Comparison of ENCODE assay signal across 12 cellular contexts in genomic region chr6:90135672-90136071, GRCh38.
DNase-seq lines count a peak whose midpoint lies in the region; ATAC-seq and TF ChIP-seq lines count a peak whose summit lies in the region.
"Had no signal": no experiment of that assay in that cellular context is flagged by ENCODE, and none has a peak within 500 bp of the region (broad histone marks: within the 10 kb centered on the region; RNA-seq: fewer than 3 reads in every experiment).

No MANE protein-coding gene starts in this region.

- TF ChIP-seq POLR2A in gastrocnemius medialis (IDR thresholded peaks at IDR 0.05) (no peak), erythroblast (IDR thresholded peaks at IDR 0.05; ENCODE audit: low read length) (no peak)

- TF ChIP-seq CTCF in epithelial cell of esophagus (IDR thresholded peaks at IDR 0.05; ENCODE audit: insufficient read depth, low read depth, low read length, missing control alignments) (no peak), gastrocnemius medialis (IDR thresholded peaks at IDR 0.05 in 4 of 5, conservative IDR thresholded peaks at IDR 0.05 in 1 of 5) (no peak)

- intact Hi-C loops in gastrocnemius medialis (cut with DNase I; ENCODE audit: low total_unique reads), result loop anchor here (5.0 kb wide), 1 partner anchor 42 kb away; no protein-coding TSS in a partner anchor

- no peaks in the 10 kb centered on the region for H3K9me3 ChIP-seq in gastrocnemius medialis

- H3K27me3 ChIP-seq in gastrocnemius medialis, result no peaks in the 10 kb centered on the region
- H3K27me3 ChIP-seq: cardiac muscle cell had no signal

- peak overlapping the region; percentile 59 to 75 (median 74) for H3K27ac ChIP-seq in gastrocnemius medialis
- H3K27ac ChIP-seq: cardiac muscle cell had no signal

- H3K36me3 ChIP-seq in gastrocnemius medialis, result no peaks in the 10 kb centered on the region
- H3K36me3 ChIP-seq: cardiac muscle cell had no signal

- H3K4me3 ChIP-seq in epithelial cell of esophagus (ENCODE audit: low read length) (no peak overlapping the region), gastrocnemius medialis (no peak overlapping the region)
- H3K4me3 ChIP-seq: cardiac muscle cell had no signal

- in situ Hi-C loops in gastrocnemius medialis (cut with MboI; ENCODE audit: low sequenced_read_pairs in 4 of 4), result no loop called here

- H3K4me1 ChIP-seq in gastrocnemius medialis, result peaks cover 44% of the 10 kb centered on the region in 2 donors

- ATAC-seq in gastrocnemius medialis (peak; percentile 60 to 68), HG02678 (IDR thresholded peaks at IDR 0.05; ENCODE audit: unreplicated experiment) (no peak)

- peak; percentile 23 for DNase-seq in GM04504 (ENCODE audit: low read depth)
- DNase-seq in RKO (ENCODE audit: low spot score), result peak; percentile 7
- DNase-seq in epithelial cell of esophagus (ENCODE audit: low read depth), result peak; percentile 81
- DNase-seq in gastrocnemius medialis, result peak; percentile 22 to 72
- DNase-seq in erythroblast (lab: John Stamatoyannopoulos, UW), result no peak
- DNase-seq in cerebellum (ENCODE audit: low spot score), result no peak
- DNase-seq: activated CD4-positive, alpha-beta T cell treated with anti-CD3 and anti-CD28 coated beads, Interleukin-2, amount 50 U/mL, for 4 hours; DND-41; H7; NCI-H2029 had no signal

Comparison
In these comparisons a context has a peak if more than half of its experiments do, and no peak if none do; other contexts are left out.
1. DNase-seq: peak in GM04504 (single experiment), RKO (single experiment), epithelial cell of esophagus (single experiment) and gastrocnemius medialis (2 of 2); none in erythroblast (0 of 2) and cerebellum (single experiment).